9 cellular contexts compared by ENCODE assay signal in the genomic region with DNA sequence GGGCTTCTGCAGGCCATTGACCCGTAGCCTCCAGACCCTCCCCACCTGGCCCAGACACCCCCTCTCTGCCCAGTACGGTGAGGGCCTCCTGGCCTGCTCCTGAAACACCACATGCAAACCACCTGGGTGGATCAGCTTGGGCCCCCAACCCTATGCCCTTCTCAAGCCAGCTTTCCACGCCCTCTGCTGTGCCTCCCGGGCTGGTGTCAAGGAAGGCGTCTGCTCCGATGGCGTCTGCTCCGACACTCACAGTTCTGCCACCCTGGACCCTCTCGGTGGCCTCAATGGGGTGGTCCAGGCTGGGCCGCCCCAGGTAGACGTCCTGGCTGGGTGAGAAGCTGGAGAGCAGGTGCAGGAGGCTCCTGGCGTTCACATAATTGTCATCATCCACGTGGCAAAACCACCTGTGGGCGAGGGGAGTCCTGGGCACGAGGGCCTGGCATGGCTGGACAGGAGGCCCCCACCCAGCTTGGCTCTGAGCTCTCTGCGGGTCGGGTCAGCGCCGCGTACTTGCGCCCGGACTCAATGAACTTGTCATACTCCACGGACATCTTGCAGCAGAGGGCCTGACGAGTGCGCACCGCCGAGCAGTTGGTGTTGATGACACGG. TPM values are rescaled to one million over a fixed set of nuclear protein-coding genes. Genes with fewer than 3 reads are reported as not detected.
DNase-seq lines count a peak whose midpoint lies in the region; ATAC-seq and TF ChIP-seq lines count a peak whose summit lies in the region.
"Had no signal": no experiment of that assay in that cellular context is flagged by ENCODE, and none has a peak within 500 bp of the region (broad histone marks: within the 10 kb centered on the region; RNA-seq: fewer than 3 reads in every experiment).

No MANE protein-coding gene starts in this region.

- H3K9ac ChIP-seq in iPS-15b (ENCODE audit: low read depth, low read length): no peak overlapping the region

- no peaks in the 10 kb centered on the region for H3K4me1 ChIP-seq in iPS-15b (ENCODE audit: control insufficient read depth, insufficient read depth, low read length)

- no peak for TF ChIP-seq CTCF in HFF-Myc (IDR thresholded peaks at IDR 0.05; ENCODE audit: low read depth, low read length, missing control alignments)

- H3K27ac ChIP-seq in skin epidermis: peak overlapping the region in 13 of 21 experiments; percentile 55 to 91 (median 82)

- DNase-seq in HFF-Myc (ENCODE audit: extremely low read depth, low read depth) (no peak), AG08396 (ENCODE audit: low spot score) (no peak), globus pallidus (ENCODE audit: low spot score) (no peak), OCI-M2 (lab: John Stamatoyannopoulos, UW; ENCODE audit: unreplicated experiment) (no peak)
- DNase-seq: small intestine had no signal

- H3K36me3 Mint-ChIP-seq in activated T-helper 17 cell treated with anti-CD3 and anti-CD28 coated beads, Interleukin-2, amount 50 U/mL, for 72 hours (ENCODE audit: low read depth): peaks cover 16% of the 10 kb centered on the region

- no peaks in the 10 kb centered on the region for H3K4me1 Mint-ChIP-seq in activated T-helper 17 cell treated with anti-CD3 and anti-CD28 coated beads, Interleukin-2, amount 50 U/mL, for 72 hours

- H3K27me3 ChIP-seq in iPS-15b (ENCODE audit: control insufficient read depth, insufficient read depth, low read length): no peaks in the 10 kb centered on the region

- H3K4me3 ChIP-seq in HFF-Myc (replicated peaks; ENCODE audit: low read depth, low read length) (peak overlapping the region; percentile 87), iPS-15b (ENCODE audit: low read depth, low read length) (peak overlapping the region; percentile 36), skin epidermis (peak overlapping the region in 5 of 7 experiments; percentile 67 to 88 (median 83))

- H3K27ac Mint-ChIP-seq in activated T-helper 17 cell treated with anti-CD3 and anti-CD28 coated beads, Interleukin-2, amount 50 U/mL, for 72 hours: peak overlapping the region; percentile 84

- H3K27me3 Mint-ChIP-seq in activated T-helper 17 cell treated with anti-CD3 and anti-CD28 coated beads, Interleukin-2, amount 50 U/mL, for 72 hours: no peaks in the 10 kb centered on the region

- H3K36me3 ChIP-seq in iPS-15b (ENCODE audit: control insufficient read depth, insufficient read depth, low read length): peaks cover 49% of the 10 kb centered on the region

- ATAC-seq in activated T-helper 17 cell treated with anti-CD3 and anti-CD28 coated beads, Interleukin-2, amount 50 U/mL, for 72 hours (replicated peaks): no peak
- no peak for ATAC-seq in GM21528 (IDR thresholded peaks at IDR 0.05; ENCODE audit: low FRiP score, unreplicated experiment)

- H3K4me3 Mint-ChIP-seq in activated T-helper 17 cell treated with anti-CD3 and anti-CD28 coated beads, Interleukin-2, amount 50 U/mL, for 72 hours: peak overlapping the region; percentile 87

- H3K9me3 Mint-ChIP-seq in activated T-helper 17 cell treated with anti-CD3 and anti-CD28 coated beads, Interleukin-2, amount 50 U/mL, for 72 hours: no peaks in the 10 kb centered on the region

- H3K9me3 ChIP-seq in iPS-15b (ENCODE audit: control insufficient read depth, insufficient read depth, low read length): no peaks in the 10 kb centered on the region

RNA-seq across cellular contexts. Expression of a gene that starts 1.4 kb away (rescaled TPM):
- total RNA-seq in activated T-helper 17 cell treated with anti-CD3 and anti-CD28 coated beads, Interleukin-2, amount 50 U/mL, for 72 hours: 10 to 100 TPM; 21.1 to 25.2 TPM

RNA-seq across cellular contexts. Expression of a gene that starts 1.4 kb away (rescaled TPM):
- 10 to 100 TPM; 46.2 to 97.2 TPM for total RNA-seq in activated T-helper 17 cell treated with anti-CD3 and anti-CD28 coated beads, Interleukin-2, amount 50 U/mL, for 72 hours

RNA-seq across cellular contexts. Expression of a gene that starts 12.8 kb away (rescaled TPM):
- 10 to 100 TPM; 63.1 to 91.0 TPM for total RNA-seq in activated T-helper 17 cell treated with anti-CD3 and anti-CD28 coated beads, Interleukin-2, amount 50 U/mL, for 72 hours

RNA-seq across cellular contexts. Expression of a gene that starts 15.3 kb away (rescaled TPM):
- 100 to 1,000 TPM in 1 of 2 donors, 10 to 100 TPM in 1; 59.7 to 129 TPM for total RNA-seq in activated T-helper 17 cell treated with anti-CD3 and anti-CD28 coated beads, Interleukin-2, amount 50 U/mL, for 72 hours

RNA-seq across cellular contexts. Expression of a gene that starts 18.8 kb away (rescaled TPM):
- 1 to 10 TPM; 6.6 to 7.7 TPM for total RNA-seq in activated T-helper 17 cell treated with anti-CD3 and anti-CD28 coated beads, Interleukin-2, amount 50 U/mL, for 72 hours

Comparison
In these comparisons a context has a peak if more than half of its experiments do, and no peak if none do; other contexts are left out.
1. H3K4me3 ChIP-seq: peak in every context shown above with its lines; median percentile 87 in HFF-Myc; 83 in skin epidermis; 36 in iPS-15b.